ENCODE assay signal across 12 cellular contexts in the genomic region with DNA sequence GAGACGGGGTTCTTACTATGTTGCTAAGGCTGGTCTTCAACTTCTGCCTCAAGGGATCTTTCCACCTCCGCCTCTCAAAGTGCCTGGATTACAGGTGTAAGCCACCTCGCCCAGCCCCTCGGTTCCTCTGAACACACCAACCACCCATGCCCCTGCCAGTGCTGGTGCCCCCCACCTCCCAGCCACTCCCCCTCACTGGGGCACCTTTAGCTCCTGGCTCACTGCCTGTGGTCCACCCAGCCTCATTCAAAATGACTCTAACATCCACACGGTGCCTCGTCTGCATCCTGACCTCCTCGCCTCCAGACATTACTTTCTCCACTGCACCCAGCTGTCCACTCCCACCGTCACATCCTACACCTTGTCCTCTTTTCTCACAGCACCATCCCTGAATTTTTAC. TPM values are rescaled to one million over a fixed set of nuclear protein-coding genes. Genes with fewer than 3 reads are reported as not detected.
DNase-seq lines count a peak whose midpoint lies in the region; TF ChIP-seq lines count a peak whose summit lies in the region.
"Had no signal": no experiment of that assay in that cellular context is flagged by ENCODE, and none has a peak within 500 bp of the region (broad histone marks: within the 10 kb centered on the region; RNA-seq: fewer than 3 reads in every experiment).

No MANE protein-coding gene starts in this region.

- no peaks in the 10 kb centered on the region for H3K9me3 Mint-ChIP-seq in Caco-2 (ENCODE audit: unreplicated experiment)
- H3K9me3 Mint-ChIP-seq: CD4-positive, alpha-beta memory T cell had no signal

- no peaks in the 10 kb centered on the region for H3K79me1 ChIP-seq in neuronal stem cell (ENCODE audit: low read depth, low read length)

- POLR2A ChIA-PET in HEK293 (lab: Yijun Ruan, JAX), result interaction anchor here (0.6 kb wide), 1 partner anchor 169 kb away, joined by 4 read pairs; no protein-coding TSS in a partner anchor
- POLR2A ChIA-PET in RWPE1 (lab: Yijun Ruan, JAX; ENCODE audit: low non-redundant PET), result no interaction called here
- POLR2A ChIA-PET in Caco-2 (lab: Charles Lee), result no interaction called here

- H3K4me2 ChIP-seq in neuronal stem cell (ENCODE audit: insufficient read depth, low read length, poor library complexity, severe bottlenecking), result no peak overlapping the region

- H3K27ac ChIP-seq in HEK293 (ENCODE audit: extremely low read depth, low read depth, low read length) (no peak overlapping the region), RWPE1 (peak overlapping the region; percentile 52; the same call in 1 of the 2 replicates), neuronal stem cell (replicated peaks; ENCODE audit: low read length) (no peak overlapping the region)
- H3K27ac ChIP-seq: C4-2B had no signal

- H3K4me3 Mint-ChIP-seq in Caco-2 (ENCODE audit: unreplicated experiment), result no peak overlapping the region
- H3K4me3 Mint-ChIP-seq: CD4-positive, alpha-beta memory T cell had no signal

- no peak overlapping the region for H4K91ac ChIP-seq in neuronal stem cell (ENCODE audit: low read depth, low read length, poor library complexity)

- no peak overlapping the region for H2BK5ac ChIP-seq in neuronal stem cell (ENCODE audit: low read length)

- H3K18ac ChIP-seq in neuronal stem cell (ENCODE audit: low read length), result no peak overlapping the region

- TF ChIP-seq CTCF in HEK293 (tag by site-specific recombination; IDR thresholded peaks at IDR 0.05), result no peak
- no peak for TF ChIP-seq CTCF in RWPE1 (conservative IDR thresholded peaks at IDR 0.05; ENCODE audit: low read depth)
- no peak for TF ChIP-seq CTCF in Caco-2 (IDR thresholded peaks at IDR 0.05; ENCODE audit: insufficient read depth in 1 of 2, low read depth in 1 of 2, low read length in 1 of 2, severe bottlenecking in 1 of 2, unreplicated experiment in 1 of 2)
- TF ChIP-seq CTCF in GM13977 (IDR thresholded peaks at IDR 0.05; ENCODE audit: extremely low read depth, insufficient read depth, missing control alignments), result no peak

- no CpG with 5 or more reads among the region's 8 CpGs for WGBS in neuronal stem cell (ENCODE audit: extremely low coverage in 2 of 2, insufficient read length in 2 of 2, insufficient replicate concordance in 1 of 2), 2 donors

- H3K4me1 ChIP-seq in HEK293 (ENCODE audit: control insufficient read depth, insufficient read depth, low read length) (no peaks in the 10 kb centered on the region), neuronal stem cell (ENCODE audit: control insufficient read depth in 2 of 2, insufficient read depth in 1 of 2, low read depth in 1 of 2, low read length in 2 of 2) (peaks cover 0 to 10% of the 10 kb centered on the region in 2 donors), Caco-2 (peaks cover 27% of the 10 kb centered on the region)
- H3K4me1 ChIP-seq: BE2C had no signal

- H2BK120ac ChIP-seq in neuronal stem cell (ENCODE audit: low read depth, low read length), result no peak overlapping the region

- no peak overlapping the region for H3K14ac ChIP-seq in neuronal stem cell (ENCODE audit: low read length)

- H3K4me3 ChIP-seq in HEK293 (ENCODE audit: low read depth, low read length) (no peak overlapping the region), neuronal stem cell (ENCODE audit: low read length in 2 of 2) (no peak overlapping the region), Caco-2 (ENCODE audit: low read depth, low read length) (no peak overlapping the region)

- DNase-seq in RWPE1 (ENCODE audit: low spot score) (no peak), neuronal stem cell (ENCODE audit: low spot score) (no peak), Caco-2 (no peak), middle frontal gyrus (ENCODE audit: extremely low spot score, low spot score) (no peak), GM13977 (ENCODE audit: low spot score) (no peak)
- no peak for DNase-seq in activated naive CD4-positive, alpha-beta T cell (lab: John Stamatoyannopoulos, UW)
- DNase-seq: BE2C; CD4-positive, alpha-beta memory T cell; DND-41; GDM1 had no signal

- H3K23ac ChIP-seq in neuronal stem cell (ENCODE audit: low read depth, low read length, poor library complexity), result peak overlapping the region; percentile 61

- H3K27me3 ChIP-seq in neuronal stem cell (ENCODE audit: control insufficient read depth in 3 of 3, insufficient read depth in 3 of 3, low read depth in 1 of 3, low read length in 3 of 3), result peaks cover 0 to 17% (median 1%) of the 10 kb centered on the region in 3 experiments
- no peaks in the 10 kb centered on the region for H3K27me3 ChIP-seq in Caco-2 (replicated peaks; ENCODE audit: control insufficient read depth, insufficient read depth, low read length)
- H3K27me3 ChIP-seq: BE2C had no signal

- peak overlapping the region; percentile 20 for H2BK15ac ChIP-seq in neuronal stem cell (ENCODE audit: low read length)

- peaks cover 16% of the 10 kb centered on the region for H3K4me1 Mint-ChIP-seq in Caco-2 (ENCODE audit: low read depth, unreplicated experiment)

- H3K9me3 ChIP-seq in HEK293 (ENCODE audit: control insufficient read depth, insufficient read depth, low read depth, low read length), result no peaks in the 10 kb centered on the region
- peaks cover 0 to 2% of the 10 kb centered on the region in 2 donors for H3K9me3 ChIP-seq in neuronal stem cell (replicated peaks in 1 of 2; ENCODE audit: control insufficient read depth in 2 of 2, insufficient read depth in 1 of 2, low read depth in 1 of 2, low read length in 2 of 2)
- no peaks in the 10 kb centered on the region for H3K9me3 ChIP-seq in Caco-2
- H3K9me3 ChIP-seq: BE2C had no signal

- H2AK5ac ChIP-seq in neuronal stem cell (ENCODE audit: low read depth, low read length), result no peak overlapping the region

- H3K9ac ChIP-seq in neuronal stem cell (ENCODE audit: low read depth, low read length, poor library complexity), result no peak overlapping the region

- no peak overlapping the region for H2BK12ac ChIP-seq in neuronal stem cell (ENCODE audit: low read length)

- no peak overlapping the region for H3K27ac Mint-ChIP-seq in Caco-2 (ENCODE audit: unreplicated experiment)

- H3K36me3 ChIP-seq in HEK293 (ENCODE audit: control insufficient read depth in 2 of 2, insufficient read depth in 1 of 2, low read length in 2 of 2), result no peaks in the 10 kb centered on the region
- no peaks in the 10 kb centered on the region for H3K36me3 ChIP-seq in neuronal stem cell (replicated peaks in 1 of 2; ENCODE audit: control insufficient read depth in 2 of 2, insufficient read depth in 2 of 2, low read length in 2 of 2)
- H3K36me3 ChIP-seq in Caco-2 (ENCODE audit: control insufficient read depth, insufficient read depth, low read length), result no peaks in the 10 kb centered on the region
- H3K36me3 ChIP-seq: BE2C had no signal

- no TSS peak for BruUV-seq in Caco-2 (replicated peaks; lab: Mats Ljungman, UMichigan)

- no peak overlapping the region for H2AFZ ChIP-seq in neuronal stem cell (ENCODE audit: low read length)

- peaks cover 2% of the 10 kb centered on the region for H3K36me3 Mint-ChIP-seq in Caco-2 (ENCODE audit: insufficient read depth, unreplicated experiment)
- H3K36me3 Mint-ChIP-seq: CD4-positive, alpha-beta memory T cell had no signal

- peak overlapping the region; percentile 78 for H3K4ac ChIP-seq in neuronal stem cell (ENCODE audit: low read length)

- H3K27me3 Mint-ChIP-seq in Caco-2 (ENCODE audit: insufficient read depth, unreplicated experiment), result no peaks in the 10 kb centered on the region

- CTCF ChIA-PET in HEK293 (lab: Yijun Ruan, JAX) (interaction anchor here (0.6 to 4.5 kb wide), 5 partner anchors 8 to 155 kb away, joined by 3 to 25 read pairs (median 3); a partner anchor contains a TSS), RWPE1 (lab: Yijun Ruan, JAX) (interaction anchor here (0.6 to 0.7 kb wide), 3 partner anchors 116 to 158 kb away, joined by 3 to 4 read pairs (median 3); no protein-coding TSS in a partner anchor), Caco-2 (lab: Charles Lee) (no interaction called here)

- in situ Hi-C loops in GM13977 (cut with MboI; ENCODE audit: low pct_unique_long_range_greater_than_20kb, low sequenced_read_pairs, unreplicated experiment), result no loop called here

- no peak overlapping the region for H4K8ac ChIP-seq in neuronal stem cell (ENCODE audit: low read depth, low read length)

- intact Hi-C loops in Caco-2 (cut with micrococcal nuclease; ENCODE audit: unreplicated experiment), result no loop called here

TF ChIP-seq in HEK293, 187 proteins besides CTCF, POLR2A, EP300 and RAD21:
- peak; percentile 54 for TF ChIP-seq EGR2 (tag by site-specific recombination; IDR thresholded peaks at IDR 0.05; ENCODE audit: low read depth)
- TF ChIP-seq, protein P1, sequence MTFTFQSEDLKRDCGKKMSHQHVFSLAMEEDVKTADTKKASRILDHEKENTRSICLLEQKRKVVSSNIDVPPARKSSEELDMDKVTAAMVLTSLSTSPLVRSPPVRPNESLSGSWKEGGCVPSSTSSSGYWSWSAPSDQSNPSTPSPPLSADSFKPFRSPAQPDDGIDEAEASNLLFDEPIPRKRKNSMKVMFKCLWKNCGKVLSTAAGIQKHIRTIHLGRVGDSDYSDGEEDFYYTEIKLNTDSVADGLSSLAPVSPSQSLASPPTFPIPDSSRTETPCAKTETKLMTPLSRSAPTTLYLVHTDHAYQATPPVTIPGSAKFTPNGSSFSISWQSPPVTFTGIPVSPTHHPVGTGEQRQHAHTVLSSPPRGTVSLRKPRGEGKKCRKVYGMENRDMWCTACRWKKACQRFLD (tag by site-specific recombination; IDR thresholded peaks at IDR 0.05), result no peak

RNA-seq across cellular contexts. Expression of a gene that starts 55.3 kb away (rescaled TPM):
- 1.5 TPM for polyA plus RNA-seq in neuronal stem cell (2013, experiment 1 of 2)
- polyA plus RNA-seq in neuronal stem cell (2013, experiment 2 of 2), result 1.4 TPM
- 35.9 and 40.2 TPM in 2 replicates for total RNA-seq in Caco-2 (2022)
